ENCODE assay signal across 12 cellular contexts in the genomic region with DNA sequence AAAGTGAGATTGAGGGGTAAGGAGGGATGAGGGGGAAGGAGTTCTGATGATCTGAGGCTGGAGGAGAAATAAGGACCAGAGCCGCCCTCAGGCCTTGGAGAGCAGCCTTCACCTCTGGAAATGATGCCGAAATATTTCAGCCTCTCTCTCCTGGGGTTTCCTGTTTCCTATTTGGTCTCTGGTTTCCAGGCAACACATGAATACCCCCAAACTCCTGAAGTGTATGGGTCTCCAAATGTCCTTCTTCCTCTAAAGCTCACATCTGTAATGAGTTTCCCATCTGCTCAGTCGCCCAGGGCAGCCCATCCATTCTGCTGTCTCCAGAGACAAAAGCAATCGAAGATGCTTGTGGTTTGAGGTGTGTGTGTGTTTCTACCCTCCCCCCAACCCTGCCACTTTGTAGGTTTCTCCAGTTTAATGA. TPM values are rescaled to one million over a fixed set of nuclear protein-coding genes. Genes with fewer than 3 reads are reported as not detected.
A peak's percentile ranks its signal among the peaks of the same experiment; 100 is the strongest.
DNase-seq lines count a peak whose midpoint lies in the region; ATAC-seq and TF ChIP-seq lines count a peak whose summit lies in the region.
"Had no signal": no experiment of that assay in that cellular context is flagged by ENCODE, and none has a peak within 500 bp of the region (broad histone marks: within the 10 kb centered on the region; RNA-seq: fewer than 3 reads in every experiment).

No MANE protein-coding gene starts in this region.

- TF ChIP-seq CTCF in neural crest cell (conservative IDR thresholded peaks at IDR 0.05) (no peak), colonic mucosa (IDR thresholded peaks at IDR 0.05) (no peak)

- no peak overlapping the region for H3K4me3 Mint-ChIP-seq in neural crest cell

- no peaks in the 10 kb centered on the region for H3K4me1 ChIP-seq in colonic mucosa

- no peaks in the 10 kb centered on the region for H3K27me3 Mint-ChIP-seq in neural crest cell (ENCODE audit: low read depth)

- no peak overlapping the region for H3K4me3 ChIP-seq in colonic mucosa

- H3K9me3 ChIP-seq in colonic mucosa = no peaks in the 10 kb centered on the region

- DNase-seq in NCI-H1417 (lab: John Stamatoyannopoulos, UW) = peak; percentile 27 to 77 (median 41)
- no peak for DNase-seq in NCI-H1417 treated with DMSO at 0.1 percent for 48 hours (lab: John Stamatoyannopoulos, UW)
- DNase-seq in NCI-H69 (lab: John Stamatoyannopoulos, UW) = peak; percentile 57
- no peak for DNase-seq in neural crest cell (ENCODE audit: low read depth, low spot score)
- no peak for DNase-seq in activated CD4-positive, CD25-positive, alpha-beta regulatory T cell (lab: John Stamatoyannopoulos, UW)
- no peak for DNase-seq in colonic mucosa
- DNase-seq in NCI-H1930 (lab: John Stamatoyannopoulos, UW) = no peak
- DNase-seq: 8988T, DMS79, NCI-H774, nucleus accumbens had no signal

- H3K27me3 ChIP-seq in colonic mucosa = no peaks in the 10 kb centered on the region

- H3K9ac ChIP-seq in colonic mucosa (ENCODE audit: low read depth in 2 of 2, low read length in 2 of 2) = no peak overlapping the region

- peaks cover 19% of the 10 kb centered on the region for H3K4me1 Mint-ChIP-seq in neural crest cell

- peaks cover 4% of the 10 kb centered on the region for H3K36me3 Mint-ChIP-seq in neural crest cell (ENCODE audit: low read depth)

- no peaks in the 10 kb centered on the region for H3K36me3 ChIP-seq in colonic mucosa

- no peak overlapping the region for H3K27ac ChIP-seq in colonic mucosa

- H3K9me3 Mint-ChIP-seq in neural crest cell = peaks cover 4% of the 10 kb centered on the region

- peak; percentile 40 for ATAC-seq in HG02678 (IDR thresholded peaks at IDR 0.05; ENCODE audit: unreplicated experiment)

- intact Hi-C loops in colonic mucosa (cut with DNase I) = no loop called here

- H3K27ac Mint-ChIP-seq in neural crest cell (ENCODE audit: unreplicated experiment) = peak overlapping the region; percentile 14

RNA-seq across cellular contexts. Expression of gene FAM20B, which starts 52.0 kb away (rescaled TPM):
- total RNA-seq in neural crest cell (38.8 and 39.7 TPM in 2 replicates), colonic mucosa (10 to 100 TPM; 38.9 to 45.1 TPM)

Comparison
In these comparisons a context has a peak if more than half of its experiments do, and no peak if none do; other contexts are left out.
1. DNase-seq: peak in NCI-H1417 (3 of 3) and NCI-H69 (single experiment); none in NCI-H1417 treated with DMSO at 0.1 percent for 48 hours (single experiment), neural crest cell (single experiment), activated CD4-positive, CD25-positive, alpha-beta regulatory T cell (0 of 4), colonic mucosa (single experiment) and NCI-H1930 (0 of 2).